In the genomic region with DNA sequence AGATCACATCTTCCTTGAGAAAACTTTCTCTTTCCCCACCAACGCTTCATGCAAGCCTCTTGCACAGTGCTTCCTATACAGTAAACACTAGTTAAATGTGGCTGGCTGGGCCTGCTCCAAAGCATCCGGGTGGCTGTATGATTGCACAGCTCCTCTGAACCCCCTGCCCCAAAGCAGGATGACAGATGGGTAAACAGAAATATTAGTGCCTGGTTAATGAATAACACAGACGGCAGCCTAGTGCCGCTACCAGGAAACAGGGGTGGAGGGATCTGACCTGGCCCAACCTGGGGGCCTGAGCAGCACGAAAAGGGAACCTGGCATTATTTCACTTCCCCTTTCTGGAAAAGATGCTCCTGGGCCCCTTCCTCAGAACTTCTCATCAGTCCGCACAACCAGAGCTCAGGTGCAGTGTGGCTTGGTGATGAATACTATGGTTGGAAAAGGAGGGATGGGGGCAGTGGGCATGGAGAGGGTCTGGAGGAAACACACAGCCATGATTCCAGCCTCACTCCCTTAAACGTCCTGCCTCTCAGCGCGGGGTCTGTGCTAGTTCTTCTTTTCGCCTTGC, we compare ENCODE assay signal across 9 cellular contexts.
DNase-seq lines count a peak whose midpoint lies in the region; ATAC-seq and TF ChIP-seq lines count a peak whose summit lies in the region.
"Had no signal": no experiment of that assay in that cellular context is flagged by ENCODE, and none has a peak within 500 bp of the region (broad histone marks: within the 10 kb centered on the region; RNA-seq: fewer than 3 reads in every experiment).

No MANE protein-coding gene starts in this region.

- peaks cover 0 to 2% of the 10 kb centered on the region in 2 donors for H3K36me3 Mint-ChIP-seq in stimulated activated naive B cell treated with anti-CD40 and anti-IgM and Interleukin-4, amounts not matched to agents 10 μg/mL and 1 μg/mL and 100 μg/mL, for 72 hours

- peaks cover 61 to 86% of the 10 kb centered on the region in 2 donors for H3K4me1 Mint-ChIP-seq in stimulated activated naive B cell treated with anti-CD40 and anti-IgM and Interleukin-4, amounts not matched to agents 10 μg/mL and 1 μg/mL and 100 μg/mL, for 72 hours

- DNase-seq in stimulated activated naive B cell treated with anti-CD40 and anti-IgM and Interleukin-4, amounts not matched to agents 10 μg/mL and 1 μg/mL and 100 μg/mL, for 72 hours, result peak; percentile 66
- DNase-seq in OCI-M2 (lab: John Stamatoyannopoulos, UW; ENCODE audit: unreplicated experiment) (no peak), T-helper 1 cell (no peak)
- no peak for DNase-seq in activated T-cell treated with anti-CD3 and anti-CD28 coated beads, Interleukin-2, amount 50 U/mL, for 48 hours

- H3K27ac ChIP-seq in VCaP, result peak overlapping the region; percentile 98

- peak overlapping the region; percentile 65 to 71 for H3K4me3 Mint-ChIP-seq in stimulated activated naive B cell treated with anti-CD40 and anti-IgM and Interleukin-4, amounts not matched to agents 10 μg/mL and 1 μg/mL and 100 μg/mL, for 72 hours

- ATAC-seq in GM19025 (IDR thresholded peaks at IDR 0.05; ENCODE audit: low read depth, unreplicated experiment), result peak; percentile 39
- peak; percentile 61 for ATAC-seq in HG03460 (IDR thresholded peaks at IDR 0.05; ENCODE audit: unreplicated experiment)
- peak; percentile 62 to 69 for ATAC-seq in stimulated activated naive B cell treated with anti-CD40 and anti-IgM and Interleukin-4, amounts not matched to agents 10 μg/mL and 1 μg/mL and 100 μg/mL, for 72 hours (replicated peaks)
- no peak for ATAC-seq in GM18870 (IDR thresholded peaks at IDR 0.05; ENCODE audit: unreplicated experiment)
- ATAC-seq: Panc1 had no signal

- no peaks in the 10 kb centered on the region for H3K9me3 Mint-ChIP-seq in stimulated activated naive B cell treated with anti-CD40 and anti-IgM and Interleukin-4, amounts not matched to agents 10 μg/mL and 1 μg/mL and 100 μg/mL, for 72 hours

- H3K27me3 Mint-ChIP-seq in stimulated activated naive B cell treated with anti-CD40 and anti-IgM and Interleukin-4, amounts not matched to agents 10 μg/mL and 1 μg/mL and 100 μg/mL, for 72 hours, result no peaks in the 10 kb centered on the region

- H3K27ac Mint-ChIP-seq in stimulated activated naive B cell treated with anti-CD40 and anti-IgM and Interleukin-4, amounts not matched to agents 10 μg/mL and 1 μg/mL and 100 μg/mL, for 72 hours, result peak overlapping the region; percentile 66

- no peak for TF ChIP-seq CTCF in VCaP (conservative IDR thresholded peaks at IDR 0.05)
